Comparison of ENCODE assay signal across 9 cellular contexts in genomic region chr14:99575043-99576023, GRCh38. TPM values are rescaled to one million over a fixed set of nuclear protein-coding genes. Genes with fewer than 3 reads are reported as not detected.
DNase-seq lines count a peak whose midpoint lies in the region; ATAC-seq and TF ChIP-seq lines count a peak whose summit lies in the region.
"Had no signal": no experiment of that assay in that cellular context is flagged by ENCODE, and none has a peak within 500 bp of the region (broad histone marks: within the 10 kb centered on the region; RNA-seq: fewer than 3 reads in every experiment).

No MANE protein-coding gene starts in this region.

- H3K36me3 Mint-ChIP-seq in progenitor cell of endocrine pancreas (ENCODE audit: insufficient read depth) (no peaks in the 10 kb centered on the region), T-cell (no peaks in the 10 kb centered on the region), T-helper 17 cell (ENCODE audit: low read depth) (no peaks in the 10 kb centered on the region)

- H3K27me3 Mint-ChIP-seq in progenitor cell of endocrine pancreas (no peaks in the 10 kb centered on the region), T-cell (no peaks in the 10 kb centered on the region), T-helper 17 cell (no peaks in the 10 kb centered on the region)
- H3K27me3 Mint-ChIP-seq: central memory CD8-positive, alpha-beta T cell had no signal

- peak overlapping the region; percentile 91 to 97 (median 92) for H3K27ac ChIP-seq in esophagus squamous epithelium

- peaks cover 59 to 100% (median 87%) of the 10 kb centered on the region in 3 donors for H3K4me1 ChIP-seq in esophagus squamous epithelium

- H3K9me3 ChIP-seq in esophagus squamous epithelium (no peaks in the 10 kb centered on the region), T-helper 17 cell (ENCODE audit: control insufficient read depth, low read length, poor library complexity, severe bottlenecking) (no peaks in the 10 kb centered on the region)

- peak; percentile 55 for DNase-seq in ELR (ENCODE audit: low read depth)
- peak; percentile 69 for DNase-seq in NCI-H345 (lab: John Stamatoyannopoulos, UW)
- no peak for DNase-seq in esophagus squamous epithelium (lab: John Stamatoyannopoulos, UW)
- no peak for DNase-seq in progenitor cell of endocrine pancreas (ENCODE audit: low spot score, unreplicated experiment)
- DNase-seq in T-cell: no peak
- DNase-seq in posterior vena cava (ENCODE audit: low spot score): no peak
- DNase-seq in T-helper 17 cell: no peak
- no peak for DNase-seq in RPMI8226

- ATAC-seq in T-cell (replicated peaks in 1 of 4): no peak
- no peak for ATAC-seq in T-helper 17 cell

- H3K4me3 Mint-ChIP-seq in progenitor cell of endocrine pancreas (ENCODE audit: low read depth) (no peak overlapping the region), T-cell (no peak overlapping the region), T-helper 17 cell (no peak overlapping the region)
- H3K4me3 Mint-ChIP-seq: central memory CD8-positive, alpha-beta T cell had no signal

- 44 to 47% methylated on average over 6 to 12 of the region's 22 CpGs for WGBS in esophagus squamous epithelium, 2 donors

- no peaks in the 10 kb centered on the region for H3K27me3 ChIP-seq in esophagus squamous epithelium

- CTCF ChIA-PET in T-cell (lab: Charles Lee): interaction anchor here in 1 of 2 donors (1.5 kb wide), 1 partner anchor 53 kb away, joined by 4 read pairs; no protein-coding TSS in a partner anchor

- intact Hi-C loops in esophagus squamous epithelium (cut with DNase I) (no loop called here), posterior vena cava (cut with DNase I) (loop anchor here in 1 of 2 donors (10.0 kb wide), 1 partner anchor 51 kb away; no protein-coding TSS in a partner anchor)

- peak in 1 of 4 donors; percentile 5 for TF ChIP-seq POLR2A in esophagus squamous epithelium (IDR thresholded peaks at IDR 0.05)

- peak overlapping the region in 1 of 4 donors; percentile 19 for H3K4me3 ChIP-seq in esophagus squamous epithelium

- peak in 2 of 6 experiments; percentile 25 to 32 for TF ChIP-seq CTCF in esophagus squamous epithelium (IDR thresholded peaks at IDR 0.05)
- TF ChIP-seq CTCF in progenitor cell of endocrine pancreas (IDR thresholded peaks at IDR 0.05; ENCODE audit: unreplicated experiment): peak; percentile 32

- H3K27ac Mint-ChIP-seq in progenitor cell of endocrine pancreas (peak overlapping the region; percentile 73), T-cell (no peak overlapping the region), T-helper 17 cell (no peak overlapping the region)

- H3K36me3 ChIP-seq in esophagus squamous epithelium: no peaks in the 10 kb centered on the region

- POLR2A ChIA-PET in T-cell (lab: Charles Lee): no interaction called here

- no peaks in the 10 kb centered on the region for H3K9me3 Mint-ChIP-seq in progenitor cell of endocrine pancreas (ENCODE audit: low read depth)
- H3K9me3 Mint-ChIP-seq in T-cell: no peaks in the 10 kb centered on the region
- H3K9me3 Mint-ChIP-seq: central memory CD8-positive, alpha-beta T cell had no signal

- H3K4me1 Mint-ChIP-seq in progenitor cell of endocrine pancreas (ENCODE audit: low read depth) (peaks cover 77% of the 10 kb centered on the region), T-cell (peaks cover 2 to 10% (median 4%) of the 10 kb centered on the region in 3 donors), T-helper 17 cell (peaks cover 18% of the 10 kb centered on the region)

RNA-seq across cellular contexts. Expression of gene CCDC85C, which starts 28.7 kb away (rescaled TPM):
- total RNA-seq in esophagus squamous epithelium (10 to 100 TPM; 23.4 to 52.0 (median 27.1) TPM), progenitor cell of endocrine pancreas (43.6 and 44.9 TPM in 2 replicates), T-cell (10 to 100 TPM in 1 of 5 donors, 1 to 10 TPM in 4; 6.6 to 12.0 (median 9.1) TPM), posterior vena cava (10 to 100 TPM; 19.8 to 28.2 TPM), T-helper 17 cell (1 to 10 TPM; 8.3 to 9.3 TPM)

Comparison
In these comparisons a context has a peak if more than half of its experiments do, and no peak if none do; other contexts are left out.
1. DNase-seq: peak in ELR (single experiment) and NCI-H345 (single experiment); none in esophagus squamous epithelium (single experiment), progenitor cell of endocrine pancreas (single experiment), T-cell (0 of 34), posterior vena cava (single experiment), T-helper 17 cell (0 of 3) and RPMI8226 (single experiment).